9 cellular contexts compared by ENCODE assay signal in genomic region chr16:456891-457483, GRCh38. TPM values are rescaled to one million over a fixed set of nuclear protein-coding genes. Genes with fewer than 3 reads are reported as not detected.
DNase-seq lines count a peak whose midpoint lies in the region; ATAC-seq, FAIRE-seq and TF ChIP-seq lines count a peak whose summit lies in the region.
"Had no signal": no experiment of that assay in that cellular context is flagged by ENCODE, and none has a peak within 500 bp of the region (broad histone marks: within the 10 kb centered on the region; RNA-seq: fewer than 3 reads in every experiment).

No MANE protein-coding gene starts in this region.

- no peak for FAIRE-seq in H54 (lab: Jason Lieb, UNC)

- no peaks in the 10 kb centered on the region for H3K9me3 ChIP-seq in body of pancreas
- no peaks in the 10 kb centered on the region for H3K9me3 ChIP-seq in stomach
- H3K9me3 ChIP-seq in Peyer's patch: no peaks in the 10 kb centered on the region

- DNase-seq in body of pancreas: peak in 3 of 4 donors; percentile 23 to 51 (median 41)
- peak; percentile 30 for DNase-seq in stomach
- no peak for DNase-seq in activated CD8-positive, alpha-beta memory T cell treated with anti-CD3 and anti-CD28 coated beads, Interleukin-2, amount 50 U/mL, for 48 hours
- no peak for DNase-seq in Peyer's patch
- no peak for DNase-seq in H54 (ENCODE audit: insufficient read length, low spot score)
- DNase-seq in GM13976 (ENCODE audit: low spot score): no peak
- DNase-seq: naive B cell had no signal

- H3K36me3 ChIP-seq in body of pancreas (replicated peaks in 1 of 2; ENCODE audit: insufficient read depth in 1 of 2, low read depth in 2 of 2): no peaks in the 10 kb centered on the region
- peaks cover 0 to 13% (median 9%) of the 10 kb centered on the region in 4 donors for H3K36me3 ChIP-seq in stomach
- peaks cover 0 to 4% (median 0%) of the 10 kb centered on the region in 3 donors for H3K36me3 ChIP-seq in Peyer's patch

- H3K4me1 ChIP-seq in body of pancreas: peaks cover 37% of the 10 kb centered on the region
- peaks cover 0 to 27% (median 20%) of the 10 kb centered on the region in 4 donors for H3K4me1 ChIP-seq in stomach
- peaks cover 0 to 7% (median 0%) of the 10 kb centered on the region in 4 donors for H3K4me1 ChIP-seq in Peyer's patch

- no peak for TF ChIP-seq RAD21 in Ishikawa (IDR thresholded peaks at IDR 0.05; ENCODE audit: low read depth)

- TF ChIP-seq CTCF in body of pancreas (IDR thresholded peaks at IDR 0.05) (peak in 1 of 7 experiments; percentile 25), stomach (IDR thresholded peaks at IDR 0.05) (no peak), Peyer's patch (IDR thresholded peaks at IDR 0.05) (no peak), GM13976 (IDR thresholded peaks at IDR 0.05; ENCODE audit: borderline replicate concordance, control extremely low read depth, extremely low read depth, insufficient read depth, missing control alignments) (no peak)

- no peak for TF ChIP-seq EP300 in Ishikawa (IDR thresholded peaks at IDR 0.05; ENCODE audit: borderline replicate concordance)
- TF ChIP-seq EP300 in stomach (IDR thresholded peaks at IDR 0.05): no peak

- H3K27ac ChIP-seq in body of pancreas (peak overlapping the region; percentile 30 to 80 (median 62)), layer of hippocampus (ENCODE audit: low read depth, low read length) (peak overlapping the region; percentile 7), stomach (peak overlapping the region in 3 of 5 donors; percentile 33 to 63 (median 36)), Peyer's patch (peak overlapping the region in 2 of 4 donors; percentile 30 to 55)

- peak; percentile 58 for ATAC-seq in body of pancreas

- WGBS in body of pancreas, 2 donors: 23 to 29% methylated on average over 9 to 11 of the region's 11 CpGs
- 33 to 51% (median 35%) methylated on average over 11 of the region's 11 CpGs for WGBS in stomach, 5 donors

- TF ChIP-seq POLR2A in body of pancreas (IDR thresholded peaks at IDR 0.05) (no peak), stomach (IDR thresholded peaks at IDR 0.05) (no peak), Peyer's patch (IDR thresholded peaks at IDR 0.05) (no peak), H54 (IDR thresholded peaks at IDR 0.05; ENCODE audit: low read depth, low read length) (no peak)

- H3K27me3 ChIP-seq in body of pancreas: no peaks in the 10 kb centered on the region
- no peaks in the 10 kb centered on the region for H3K27me3 ChIP-seq in layer of hippocampus (ENCODE audit: control insufficient read depth, insufficient read depth, low read length)
- H3K27me3 ChIP-seq in stomach: no peaks in the 10 kb centered on the region
- H3K27me3 ChIP-seq in Peyer's patch: no peaks in the 10 kb centered on the region

- H3K4me3 ChIP-seq in body of pancreas: no peak overlapping the region
- no peak overlapping the region for H3K4me3 ChIP-seq in stomach
- no peak overlapping the region for H3K4me3 ChIP-seq in Peyer's patch

- intact Hi-C loops in body of pancreas (cut with DNase I) (no loop called here), stomach (cut with DNase I; ENCODE audit: low total_unique reads) (no loop called here)

- in situ Hi-C loops in GM13976 (cut with MboI; ENCODE audit: low sequenced_read_pairs, unreplicated experiment): no loop called here

TF ChIP-seq in Ishikawa, 13 proteins besides CTCF, POLR2A, EP300 and RAD21:
- TF ChIP-seq NFIC (IDR thresholded peaks at IDR 0.05) (peak; percentile 24), TEAD4 (IDR thresholded peaks at IDR 0.05) (no peak; the same call in 1 of the 2 replicates), CEBPB (IDR thresholded peaks at IDR 0.05) (no peak), EGR1 (IDR thresholded peaks at IDR 0.05) (no peak), REST (IDR thresholded peaks at IDR 0.05; ENCODE audit: low read depth) (no peak), FOXM1 (IDR thresholded peaks at IDR 0.05; ENCODE audit: borderline replicate concordance, low read depth) (no peak), CREB1 (IDR thresholded peaks at IDR 0.05; ENCODE audit: low read depth) (no peak), USF1 (IDR thresholded peaks at IDR 0.05) (no peak), MAX (IDR thresholded peaks at IDR 0.05) (peak; percentile 42), TCF12 (IDR thresholded peaks at IDR 0.05; ENCODE audit: low read depth) (no peak), TAF1 (IDR thresholded peaks at IDR 0.05; ENCODE audit: low read depth) (no peak), YY1 (IDR thresholded peaks at IDR 0.05; ENCODE audit: low read depth) (no peak), ZBTB7A (IDR thresholded peaks at IDR 0.05; ENCODE audit: low read depth) (no peak)

RNA-seq across cellular contexts. Expression of gene RAB11FIP3, which starts 31.5 kb away (rescaled TPM):
- 100 to 1,000 TPM in 1 of 2 donors, 10 to 100 TPM in 1; 50.1 to 122 TPM for total RNA-seq in body of pancreas
- total RNA-seq in stomach: 100 to 1,000 TPM in 1 of 5 donors, 10 to 100 TPM in 3, 1 to 10 TPM in 1; 6.7 to 102 (median 57.8) TPM
- polyA plus RNA-seq in stomach: 10 to 100 TPM; 15.4 to 19.7 (median 16.2) TPM
- total RNA-seq in Peyer's patch: 100 to 1,000 TPM in 2 of 4 donors, 10 to 100 TPM in 2; 55.5 to 136 (median 106) TPM

RNA-seq across cellular contexts. Expression of gene DECR2, which starts 55.3 kb away (rescaled TPM):
- total RNA-seq in body of pancreas (10 to 100 TPM; 38.9 to 41.2 TPM), stomach (100 to 1,000 TPM in 1 of 5 donors, 10 to 100 TPM in 2, 1 to 10 TPM in 2; 5.8 to 149 (median 12.5) TPM), Peyer's patch (100 to 1,000 TPM in 2 of 4 donors, 10 to 100 TPM in 2; 32.2 to 154 (median 105) TPM)
- polyA plus RNA-seq in stomach: 10 to 100 TPM; 20.8 to 24.5 (median 22.6) TPM

RNA-seq across cellular contexts. Expression of gene NME4, which starts 60.0 kb away (rescaled TPM):
- total RNA-seq in body of pancreas: 10 to 100 TPM; 20.2 to 33.0 TPM
- 100 to 1,000 TPM in 1 of 5 donors, 10 to 100 TPM in 4; 23.3 to 187 (median 49.0) TPM for total RNA-seq in stomach
- 10 to 100 TPM; 84.0 to 97.7 (median 95.6) TPM for polyA plus RNA-seq in stomach
- 10 to 100 TPM in 3 of 4 donors, 1 to 10 TPM in 1; 9.6 to 65.2 (median 29.5) TPM for total RNA-seq in Peyer's patch

Comparison
In these comparisons a context has a peak if more than half of its experiments do, and no peak if none do; other contexts are left out.
1. DNase-seq: peak in body of pancreas (3 of 4) and stomach (single experiment); none in activated CD8-positive, alpha-beta memory T cell treated with anti-CD3 and anti-CD28 coated beads, Interleukin-2, amount 50 U/mL, for 48 hours (single experiment), Peyer's patch (0 of 3), H54 (single experiment) and GM13976 (single experiment).